ENCODE assay signal across 24 cellular contexts in the genomic region with DNA sequence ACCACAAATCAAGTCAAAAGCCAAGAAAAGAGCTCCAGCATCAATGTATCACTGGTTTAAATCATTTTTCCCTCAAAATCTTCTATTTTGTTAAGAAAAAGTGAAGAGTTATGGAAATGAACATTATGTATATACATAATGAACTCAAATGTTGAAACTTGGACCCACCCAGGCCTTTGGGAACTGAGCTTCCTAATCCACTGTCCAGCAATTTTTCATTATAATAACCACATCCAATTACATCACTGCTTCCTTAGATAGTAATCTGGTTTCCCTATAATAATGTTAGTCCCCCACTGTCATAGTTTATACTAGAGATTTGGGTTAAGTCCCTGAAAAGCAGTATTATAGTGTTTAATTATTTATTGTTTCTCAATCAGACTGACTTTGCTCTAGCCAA.
A peak's percentile ranks its signal among the peaks of the same experiment; 100 is the strongest.
DNase-seq lines count a peak whose midpoint lies in the region; FAIRE-seq and TF ChIP-seq lines count a peak whose summit lies in the region.
"Had no signal": no experiment of that assay in that cellular context is flagged by ENCODE, and none has a peak within 500 bp of the region (broad histone marks: within the 10 kb centered on the region; RNA-seq: fewer than 3 reads in every experiment).

No MANE protein-coding gene starts in this region.

- H3K27me3 ChIP-seq in endothelial cell of umbilical vein (ENCODE audit: control insufficient read depth in 2 of 2, insufficient read depth in 2 of 2, low read length in 2 of 2), result no peaks in the 10 kb centered on the region
- H3K27me3 ChIP-seq: BE2C; BLaER1 treated with 17β-estradiol and CSF1 and Interleukin-3, amounts not matched to agents 10 nM and 100 nM had no signal

- intact Hi-C loops in endothelial cell of umbilical vein (cut with micrococcal nuclease), result loop anchor here (10.0 kb wide), 1 partner anchor 433 kb away; no protein-coding TSS in a partner anchor

- H3K9ac ChIP-seq in endothelial cell of umbilical vein (replicated peaks; ENCODE audit: extremely low read depth, insufficient read depth, low read length), result no peak overlapping the region
- H3K9ac ChIP-seq: BLaER1 treated with 17β-estradiol and CSF1 and Interleukin-3, amounts not matched to agents 10 nM and 100 nM; GM23248 had no signal

- H3K9me3 ChIP-seq in endothelial cell of umbilical vein (replicated peaks; ENCODE audit: control insufficient read depth, insufficient read depth, low read length), result no peaks in the 10 kb centered on the region
- H3K9me3 ChIP-seq: BE2C; BLaER1 treated with 17β-estradiol and CSF1 and Interleukin-3, amounts not matched to agents 10 nM and 100 nM had no signal

- POLR2A ChIA-PET in endothelial cell of umbilical vein (lab: Charles Lee), result no interaction called here

- no peak overlapping the region for H2AFZ ChIP-seq in endothelial cell of umbilical vein (ENCODE audit: low read depth, low read length)
- H2AFZ ChIP-seq: GM23248 had no signal

- H3K79me2 ChIP-seq in endothelial cell of umbilical vein (ENCODE audit: control insufficient read depth, insufficient read depth, low read length), result no peaks in the 10 kb centered on the region

- peak; percentile 14 for DNase-seq in AG09319 (ENCODE audit: extremely low read depth, low read depth)
- DNase-seq in endothelial cell of umbilical vein (ENCODE audit: low read depth, low spot score), result peak; percentile 3
- DNase-seq in fibroblast of the conjunctiva (ENCODE audit: low read depth), result peak; percentile 4
- DNase-seq in activated T-cell treated with anti-CD3 and anti-CD28 coated beads, Interleukin-2, amount 50 U/mL, for 1 hour, result no peak
- no peak for DNase-seq in activated naive CD4-positive, alpha-beta T cell (lab: John Stamatoyannopoulos, UW)
- no peak for DNase-seq in OCI-M2 (lab: John Stamatoyannopoulos, UW; ENCODE audit: unreplicated experiment)
- DNase-seq: AML-193; BE2C; CD4-positive, alpha-beta T cell; CD8-positive, alpha-beta memory T cell; DMS 273 treated with DMSO at 0.1 percent for 48 hours; DMS79; EL; GDM1; GM23248; H7; HCEC 1CT had no signal

- no peak overlapping the region for H3K27ac ChIP-seq in endothelial cell of umbilical vein (ENCODE audit: insufficient read depth, low read depth, low read length)
- H3K27ac ChIP-seq: 22Rv1; BLaER1 treated with 17β-estradiol and CSF1 and Interleukin-3, amounts not matched to agents 10 nM and 100 nM; GM23248 had no signal

- no peak overlapping the region for H3K4me2 ChIP-seq in endothelial cell of umbilical vein (ENCODE audit: insufficient read depth, low read length)
- H3K4me2 ChIP-seq: BLaER1 treated with 17β-estradiol and CSF1 and Interleukin-3, amounts not matched to agents 10 nM and 100 nM had no signal

- no peaks in the 10 kb centered on the region for H3K36me3 ChIP-seq in endothelial cell of umbilical vein (ENCODE audit: control insufficient read depth in 2 of 2, extremely low read depth in 1 of 2, insufficient read depth in 2 of 2, low read length in 2 of 2)
- H3K36me3 ChIP-seq: BE2C; BLaER1 treated with 17β-estradiol and CSF1 and Interleukin-3, amounts not matched to agents 10 nM and 100 nM had no signal

- no peak for FAIRE-seq in endothelial cell of umbilical vein (lab: Jason Lieb, UNC)
- FAIRE-seq: A204.1, D721Med, GM12878, GM19239, H1 had no signal

- dilution Hi-C loops in endothelial cell of umbilical vein (cut with MboI; ENCODE audit: extremely low pct_ligation_motif_present, low sequenced_read_pairs), result no loop called here

- H3K4me1 ChIP-seq in endothelial cell of umbilical vein (ENCODE audit: control insufficient read depth, extremely low read depth, insufficient read depth, low read length), result no peaks in the 10 kb centered on the region
- H3K4me1 ChIP-seq: BLaER1 treated with 17β-estradiol and CSF1 and Interleukin-3, amounts not matched to agents 10 nM and 100 nM had no signal

- no TSS peak for BruUV-seq in endothelial cell of umbilical vein (replicated peaks; lab: Mats Ljungman, UMichigan)

- TF ChIP-seq CTCF in AG09319 (IDR thresholded peaks at IDR 0.05; ENCODE audit: low read depth, low read length) (no peak), endothelial cell of umbilical vein (IDR thresholded peaks at IDR 0.05; ENCODE audit: extremely low read depth in 1 of 2, insufficient read depth in 1 of 2, low read depth in 1 of 2, low read length in 2 of 2) (no peak)

- H4K20me1 ChIP-seq in endothelial cell of umbilical vein (replicated peaks; ENCODE audit: control insufficient read depth, extremely low read depth, insufficient read depth, low read length), result no peaks in the 10 kb centered on the region
- H4K20me1 ChIP-seq: BLaER1 treated with 17β-estradiol and CSF1 and Interleukin-3, amounts not matched to agents 10 nM and 100 nM had no signal

- CTCF ChIA-PET in endothelial cell of umbilical vein (lab: Charles Lee), result interaction anchor here (1.3 kb wide), 1 partner anchor 754 kb away, joined by 5 read pairs; no protein-coding TSS in a partner anchor

- no peak for TF ChIP-seq POLR2A in endothelial cell of umbilical vein (IDR thresholded peaks at IDR 0.05; ENCODE audit: low read depth, low read length)

- H3K9me1 ChIP-seq in endothelial cell of umbilical vein (replicated peaks; ENCODE audit: control insufficient read depth, extremely low read depth, insufficient read depth, low read length), result no peaks in the 10 kb centered on the region

- H3K4me3 ChIP-seq in endothelial cell of umbilical vein (replicated peaks in 1 of 3; ENCODE audit: insufficient read depth in 1 of 3, low read depth in 1 of 3, low read length in 3 of 3), result no peak overlapping the region
- H3K4me3 ChIP-seq: BLaER1 treated with 17β-estradiol and CSF1 and Interleukin-3, amounts not matched to agents 10 nM and 100 nM; GM12878; GM23248 had no signal

TF ChIP-seq in endothelial cell of umbilical vein, 7 proteins besides CTCF, POLR2A, EP300 and RAD21:
- TF ChIP-seq POLR2AphosphoS5 (IDR thresholded peaks at IDR 0.05; ENCODE audit: insufficient read depth, low read depth, low read length), result no peak
- no peak for TF ChIP-seq EZH2 (IDR thresholded peaks at IDR 0.05; ENCODE audit: borderline replicate concordance, low read depth, low read length, severe bottlenecking)
- TF ChIP-seq FOS (IDR thresholded peaks at IDR 0.05; ENCODE audit: borderline replicate concordance, insufficient read depth, low read length), result no peak
- no peak for TF ChIP-seq MYC (IDR thresholded peaks at IDR 0.05; ENCODE audit: low read depth, low read length)
- TF ChIP-seq, protein P1, sequence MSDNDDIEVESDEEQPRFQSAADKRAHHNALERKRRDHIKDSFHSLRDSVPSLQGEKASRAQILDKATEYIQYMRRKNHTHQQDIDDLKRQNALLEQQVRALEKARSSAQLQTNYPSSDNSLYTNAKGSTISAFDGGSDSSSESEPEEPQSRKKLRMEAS (IDR thresholded peaks at IDR 0.05; ENCODE audit: insufficient read depth, insufficient read length), result no peak
- TF ChIP-seq JUN (IDR thresholded peaks at IDR 0.05; ENCODE audit: borderline replicate concordance, insufficient read depth, insufficient read length, low read depth), result no peak
- TF ChIP-seq GATA2 (IDR thresholded peaks at IDR 0.05; ENCODE audit: insufficient read depth, insufficient read length, low read depth, low read length), result no peak

Comparison
In these comparisons a context has a peak if more than half of its experiments do, and no peak if none do; other contexts are left out.
1. DNase-seq: peak in AG09319 (single experiment), endothelial cell of umbilical vein (single experiment) and fibroblast of the conjunctiva (single experiment); none in activated T-cell treated with anti-CD3 and anti-CD28 coated beads, Interleukin-2, amount 50 U/mL, for 1 hour (single experiment), activated naive CD4-positive, alpha-beta T cell (0 of 4) and OCI-M2 (single experiment).